ENCODE assay signal across 19 cellular contexts in the genomic region with DNA sequence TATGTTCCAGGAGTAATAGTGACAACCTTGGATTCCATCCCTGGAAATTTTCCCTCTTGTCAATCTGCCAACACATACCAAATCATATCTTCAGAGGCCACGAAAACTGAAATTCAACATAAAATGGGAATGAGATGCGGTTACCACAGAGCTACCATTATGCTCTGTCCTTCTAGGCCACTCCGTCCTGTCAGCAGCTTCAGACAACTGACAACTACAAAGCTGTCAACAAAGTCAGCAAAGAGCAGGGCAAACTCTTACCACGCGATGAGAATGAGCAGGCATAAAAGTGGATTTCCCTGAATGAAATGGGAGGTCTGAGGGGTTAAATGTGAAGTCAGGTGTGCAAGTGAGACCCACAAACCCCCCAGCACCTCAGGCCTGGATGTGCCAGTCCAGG.
"Had no signal": no experiment of that assay in that cellular context is flagged by ENCODE, and none has a peak within 500 bp of the region (broad histone marks: within the 10 kb centered on the region; RNA-seq: fewer than 3 reads in every experiment).

No MANE protein-coding gene starts in this region.

- DNase-seq: activated CD4-positive, alpha-beta memory T cell treated with anti-CD3 and anti-CD28 coated beads, Interleukin-2, amount 10 ng/mL, durations not matched to agents 7 days and 5 days; activated CD4-positive, alpha-beta T cell treated with anti-CD3 and anti-CD28 coated beads for 48 hours; activated CD4-positive, CD25-positive, alpha-beta regulatory T cell; activated naive CD4-positive, alpha-beta T cell treated with Interleukin-2 at 50 U/mL for 16 hours; activated naive CD8-positive, alpha-beta T cell treated with anti-CD3 and anti-CD28 coated beads, Interleukin-2, amount 10 ng/mL, durations not matched to agents 7 days and 5 days; activated T-cell treated with anti-CD3 and anti-CD28 coated beads, Interleukin-2, amount 50 U/mL, for 1 hour; anterior cingulate cortex; dermis blood vessel endothelial cell; effector memory CD4-positive, alpha-beta T cell; hypothalamus; mammary epithelial cell; midbrain; occipital lobe; posterior cingulate gyrus; stomach; T1000 had no signal

- H3K4me1 ChIP-seq: stomach had no signal

- H3K9me3 ChIP-seq: esophagus muscularis mucosa, stomach had no signal

- H3K27ac ChIP-seq: esophagus muscularis mucosa, stomach had no signal

- H3K4me3 ChIP-seq: esophagus muscularis mucosa, stomach had no signal

- ATAC-seq: activated T-helper 17 cell treated with anti-CD3 and anti-CD28 coated beads, Interleukin-2, amount 50 U/mL, for 72 hours; left lobe of liver had no signal

- H3K36me3 ChIP-seq: esophagus muscularis mucosa, stomach had no signal

- H3K27me3 ChIP-seq: esophagus muscularis mucosa, stomach had no signal
